ENCODE assay signal across 8 cellular contexts in genomic region chr5:177600458-177601018, GRCh38. TPM values are rescaled to one million over a fixed set of nuclear protein-coding genes. Genes with fewer than 3 reads are reported as not detected.
A peak's percentile ranks its signal among the peaks of the same experiment; 100 is the strongest.
DNase-seq lines count a peak whose midpoint lies in the region; ATAC-seq and TF ChIP-seq lines count a peak whose summit lies in the region.

No MANE protein-coding gene starts in this region.

- H3K27me3 ChIP-seq in Caco-2 (replicated peaks; ENCODE audit: control insufficient read depth, insufficient read depth, low read length) (no peaks in the 10 kb centered on the region), smooth muscle cell (ENCODE audit: low read depth) (no peaks in the 10 kb centered on the region)

- H3K4me3 Mint-ChIP-seq in Caco-2 (ENCODE audit: unreplicated experiment) (peak overlapping the region; percentile 82), immature natural killer cell (peak overlapping the region; percentile 89 to 98 (median 98))
- peak overlapping the region; percentile 98 for H3K4me3 Mint-ChIP-seq in activated naive CD8-positive, alpha-beta T cell treated with anti-CD3 and anti-CD28 coated beads, Interleukin-2, amount 50 U/mL, for 24 hours

- no peaks in the 10 kb centered on the region for H3K4me1 Mint-ChIP-seq in Caco-2 (ENCODE audit: low read depth, unreplicated experiment)
- H3K4me1 Mint-ChIP-seq in activated naive CD8-positive, alpha-beta T cell treated with anti-CD3 and anti-CD28 coated beads, Interleukin-2, amount 50 U/mL, for 24 hours = peaks cover 35% of the 10 kb centered on the region
- H3K4me1 Mint-ChIP-seq in immature natural killer cell = peaks cover 32 to 33% of the 10 kb centered on the region in 2 donors

- TF ChIP-seq CTCF in Caco-2 (IDR thresholded peaks at IDR 0.05; ENCODE audit: insufficient read depth in 1 of 2, low read depth in 1 of 2, low read length in 1 of 2, severe bottlenecking in 1 of 2, unreplicated experiment in 1 of 2) (no peak), smooth muscle cell (IDR thresholded peaks at IDR 0.05; ENCODE audit: borderline replicate concordance, insufficient read depth, poor library complexity, severe bottlenecking) (no peak), GM10248 (IDR thresholded peaks at IDR 0.05; ENCODE audit: control extremely low read depth, extremely low read depth, low read depth, missing control alignments) (no peak)

- H3K4me3 ChIP-seq in Caco-2 (ENCODE audit: low read depth, low read length) (peak overlapping the region; percentile 60), smooth muscle cell (peak overlapping the region; percentile 93)

- H3K4me2 ChIP-seq in smooth muscle cell = peak overlapping the region; percentile 93

- WGBS in smooth muscle cell (ENCODE audit: low lambda C conversion rate) = 17% methylated on average over 14 of the region's 20 CpGs

- ATAC-seq in HG03342 (IDR thresholded peaks at IDR 0.05; ENCODE audit: unreplicated experiment) = peak; percentile 3
- no peak for ATAC-seq in activated naive CD8-positive, alpha-beta T cell treated with anti-CD3 and anti-CD28 coated beads, Interleukin-2, amount 50 U/mL, for 24 hours
- no peak for ATAC-seq in HG03571 (IDR thresholded peaks at IDR 0.05; ENCODE audit: unreplicated experiment)

- H3K27me3 Mint-ChIP-seq in Caco-2 (ENCODE audit: insufficient read depth, unreplicated experiment) = no peaks in the 10 kb centered on the region
- H3K27me3 Mint-ChIP-seq in activated naive CD8-positive, alpha-beta T cell treated with anti-CD3 and anti-CD28 coated beads, Interleukin-2, amount 50 U/mL, for 24 hours = no peaks in the 10 kb centered on the region
- peaks cover 0 to 7% (median 7%) of the 10 kb centered on the region in 3 donors for H3K27me3 Mint-ChIP-seq in immature natural killer cell (ENCODE audit: low read depth in 3 of 3)

- CTCF ChIA-PET in Caco-2 (lab: Charles Lee) (interaction anchor here (1.2 kb wide), 1 partner anchor 39 kb away, joined by 3 read pairs; no protein-coding TSS in a partner anchor), GM10248 (lab: Yijun Ruan, JAX) (interaction anchor here (0.9 to 3.8 kb wide), 3 partner anchors 7 to 85 kb away, joined by 3 to 13 read pairs (median 3); partner anchors contain the start of gene TMED9)

- H4K20me1 ChIP-seq in smooth muscle cell (ENCODE audit: low read depth) = peaks cover 10% of the 10 kb centered on the region

- BruUV-seq in Caco-2 (replicated peaks; lab: Mats Ljungman, UMichigan) = no TSS peak

- H3K9ac ChIP-seq in smooth muscle cell (ENCODE audit: low read depth) = peak overlapping the region; percentile 88

- peak overlapping the region; percentile 82 for H3K27ac ChIP-seq in smooth muscle cell (ENCODE audit: low read depth)

- H3K4me1 ChIP-seq in Caco-2 = peaks cover 10% of the 10 kb centered on the region; the same call in 1 of the 2 replicates
- H3K4me1 ChIP-seq in smooth muscle cell (ENCODE audit: low read depth) = peaks cover 4% of the 10 kb centered on the region

- H3K27ac Mint-ChIP-seq in Caco-2 (ENCODE audit: unreplicated experiment) (peak overlapping the region; percentile 72), immature natural killer cell (peak overlapping the region; percentile 79 to 94 (median 90))
- H3K27ac Mint-ChIP-seq in activated naive CD8-positive, alpha-beta T cell treated with anti-CD3 and anti-CD28 coated beads, Interleukin-2, amount 50 U/mL, for 24 hours = peak overlapping the region; percentile 95

- no peaks in the 10 kb centered on the region for H3K9me3 ChIP-seq in Caco-2
- H3K9me3 ChIP-seq in smooth muscle cell (replicated peaks; ENCODE audit: low read depth) = no peaks in the 10 kb centered on the region

- POLR2A ChIA-PET in Caco-2 (lab: Charles Lee) (interaction anchor here (0.6 kb wide), 1 partner anchor 104 kb away, joined by 5 read pairs; no protein-coding TSS in a partner anchor), GM10248 (lab: Yijun Ruan, JAX) (interaction anchor here (0.8 kb wide), 1 partner anchor 128 kb away, joined by 3 read pairs; no protein-coding TSS in a partner anchor)

- no peak for DNase-seq in Caco-2
- no peak for DNase-seq in activated naive CD8-positive, alpha-beta T cell treated with anti-CD3 and anti-CD28 coated beads, Interleukin-2, amount 50 U/mL, for 24 hours
- DNase-seq in immature natural killer cell = peak; percentile 8 to 14 (median 13)
- DNase-seq in smooth muscle cell (lab: John Stamatoyannopoulos, UW; ENCODE audit: unreplicated experiment) = no peak
- no peak for DNase-seq in GM10248 (ENCODE audit: extremely low spot score)
- DNase-seq in iPS-NIHi7 (ENCODE audit: extremely low spot score) = no peak

- H3F3A ChIP-seq in smooth muscle cell (ENCODE audit: low read depth) = peaks cover 21% of the 10 kb centered on the region

- H3K79me2 ChIP-seq in smooth muscle cell (ENCODE audit: low read depth) = peaks cover 11% of the 10 kb centered on the region

- H3K36me3 ChIP-seq in Caco-2 (ENCODE audit: control insufficient read depth, insufficient read depth, low read length) = no peaks in the 10 kb centered on the region; the same call in 1 of the 2 replicates
- H3K36me3 ChIP-seq in smooth muscle cell (ENCODE audit: low read depth) = no peaks in the 10 kb centered on the region

- intact Hi-C loops in Caco-2 (cut with micrococcal nuclease; ENCODE audit: unreplicated experiment) = no loop called here

- no peaks in the 10 kb centered on the region for H3K9me3 Mint-ChIP-seq in Caco-2 (ENCODE audit: unreplicated experiment)
- no peaks in the 10 kb centered on the region for H3K9me3 Mint-ChIP-seq in activated naive CD8-positive, alpha-beta T cell treated with anti-CD3 and anti-CD28 coated beads, Interleukin-2, amount 50 U/mL, for 24 hours
- peaks cover 0 to 1% (median 0%) of the 10 kb centered on the region in 6 donors for H3K9me3 Mint-ChIP-seq in immature natural killer cell

- peaks cover 28% of the 10 kb centered on the region for H3K36me3 Mint-ChIP-seq in Caco-2 (ENCODE audit: insufficient read depth, unreplicated experiment)
- H3K36me3 Mint-ChIP-seq in activated naive CD8-positive, alpha-beta T cell treated with anti-CD3 and anti-CD28 coated beads, Interleukin-2, amount 50 U/mL, for 24 hours (ENCODE audit: low read depth) = peaks cover 18% of the 10 kb centered on the region
- H3K36me3 Mint-ChIP-seq in immature natural killer cell = peaks cover 0 to 11% (median 9%) of the 10 kb centered on the region in 3 donors

- no peak overlapping the region for H2AFZ ChIP-seq in smooth muscle cell (ENCODE audit: low read depth)

RNA-seq across cellular contexts. Expression of gene B4GALT7, which starts 0.6 kb away (rescaled TPM):
- 28.8 and 30.0 TPM in 2 replicates for total RNA-seq in Caco-2 (2022)
- 10 to 100 TPM; 11.7 to 30.2 (median 21.0) TPM for polyA plus RNA-seq in immature natural killer cell
- total RNA-seq in smooth muscle cell = 34.6 and 41.5 TPM in 2 replicates
- polyA plus RNA-seq in smooth muscle cell = 55.8 and 72.8 TPM in 2 replicates

RNA-seq across cellular contexts. Expression of gene TMED9, which starts 8.5 kb away (rescaled TPM):
- 236 and 240 TPM in 2 replicates for total RNA-seq in Caco-2 (2022)
- 100 to 1,000 TPM; 172 to 231 (median 178) TPM for polyA plus RNA-seq in immature natural killer cell
- total RNA-seq in smooth muscle cell = 211 and 224 TPM in 2 replicates
- polyA plus RNA-seq in smooth muscle cell = 611 and 662 TPM in 2 replicates

RNA-seq across cellular contexts. Expression of gene FAM193B, which starts 46.2 kb away (rescaled TPM):
- 72.9 and 82.7 TPM in 2 replicates for total RNA-seq in Caco-2 (2022)
- polyA plus RNA-seq in immature natural killer cell = 1 to 10 TPM; 2.5 to 6.2 (median 3.4) TPM
- 28.3 and 36.5 TPM in 2 replicates for total RNA-seq in smooth muscle cell
- polyA plus RNA-seq in smooth muscle cell = 42.8 and 58.2 TPM in 2 replicates

Comparison
In these comparisons a context has a peak if more than half of its experiments do, and no peak if none do; other contexts are left out.
1. DNase-seq: peak in immature natural killer cell (3 of 3); none in Caco-2 (0 of 2), activated naive CD8-positive, alpha-beta T cell treated with anti-CD3 and anti-CD28 coated beads, Interleukin-2, amount 50 U/mL, for 24 hours (single experiment), smooth muscle cell (single experiment), GM10248 (single experiment) and iPS-NIHi7 (single experiment).
2. Peak in every context shown above with its lines, with median percentiles within 50 percentile points of each other: H3K27ac Mint-ChIP-seq and H3K4me3 Mint-ChIP-seq.